12 cellular contexts compared by ENCODE assay signal in the genomic region with DNA sequence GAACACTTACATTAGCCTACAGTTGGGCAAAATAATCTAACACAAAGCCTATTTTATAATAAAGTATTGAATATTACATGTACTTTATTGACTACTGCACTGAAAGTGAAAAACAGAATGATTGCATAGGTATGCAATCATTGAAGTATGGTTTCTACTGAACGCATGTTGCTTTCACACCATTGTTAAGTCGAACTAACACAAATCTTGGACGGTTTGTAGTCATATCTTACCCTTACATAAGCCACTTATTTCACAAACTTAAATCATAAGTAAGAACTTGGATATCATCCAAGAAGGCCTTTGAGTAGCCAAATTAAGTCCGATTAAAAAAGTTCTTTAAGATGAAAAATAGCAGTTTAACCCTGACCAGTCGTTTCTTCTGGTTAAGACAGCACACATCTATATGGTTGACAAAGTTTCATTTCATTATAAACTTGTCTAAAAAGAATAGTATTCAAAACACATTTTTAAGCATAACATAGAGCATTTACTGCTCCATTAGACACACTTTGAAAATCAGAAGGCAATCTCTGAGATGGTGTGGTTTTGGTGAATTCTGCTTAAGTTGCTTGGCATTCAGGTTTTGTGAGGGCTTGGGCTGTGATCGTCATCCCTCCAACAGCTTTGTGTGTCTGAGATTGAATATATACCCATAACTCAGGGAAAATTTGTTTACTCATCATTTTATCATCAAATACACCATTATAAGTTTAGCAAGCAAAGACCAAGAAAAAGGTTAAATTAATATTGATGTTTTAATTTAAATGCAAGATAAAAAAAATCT.
DNase-seq lines count a peak whose midpoint lies in the region; FAIRE-seq and TF ChIP-seq lines count a peak whose summit lies in the region.
"Had no signal": no experiment of that assay in that cellular context is flagged by ENCODE, and none has a peak within 500 bp of the region (broad histone marks: within the 10 kb centered on the region; RNA-seq: fewer than 3 reads in every experiment).

No MANE protein-coding gene starts in this region.

- peak overlapping the region; percentile 84 for H3K27ac ChIP-seq in A673 (ENCODE audit: low read depth, low read length, poor library complexity, severe bottlenecking)

- H3K36me3 ChIP-seq in A673 (ENCODE audit: insufficient read depth, low read length, poor library complexity, severe bottlenecking), result no peaks in the 10 kb centered on the region
- no peaks in the 10 kb centered on the region for H3K36me3 ChIP-seq in adipocyte (ENCODE audit: control insufficient read depth, insufficient read depth, low read length, severe bottlenecking)
- H3K36me3 ChIP-seq: MG63 had no signal

- H3K27me3 ChIP-seq in A673 (replicated peaks; ENCODE audit: insufficient read depth, low read depth, low read length, poor library complexity) (no peaks in the 10 kb centered on the region), adipocyte (replicated peaks; ENCODE audit: control insufficient read depth, insufficient read depth, low read length) (no peaks in the 10 kb centered on the region)
- H3K27me3 ChIP-seq: MG63 had no signal

- H3K9me3 ChIP-seq in A673 (ENCODE audit: low read depth, low read length, poor library complexity, severe bottlenecking) (no peaks in the 10 kb centered on the region), adipocyte (ENCODE audit: control insufficient read depth, low read length) (no peaks in the 10 kb centered on the region)
- H3K9me3 ChIP-seq: MG63 had no signal

- DNase-seq in A673 (ENCODE audit: low spot score) (peak; percentile 50), H54 (ENCODE audit: insufficient read length, low spot score) (no peak), adipocyte (ENCODE audit: low read depth) (peak; percentile 46), fibroblast of villous mesenchyme (ENCODE audit: low read depth) (peak; percentile 62), EL (no peak), OCI-M2 (lab: John Stamatoyannopoulos, UW; ENCODE audit: unreplicated experiment) (no peak), NCI-H1694 treated with DMSO at 0.1 percent for 48 hours (lab: John Stamatoyannopoulos, UW) (no peak), NCI-H82 treated with DMSO at 0.1 percent for 48 hours (lab: John Stamatoyannopoulos, UW; ENCODE audit: unreplicated experiment) (no peak)
- DNase-seq: activated CD8-positive, alpha-beta memory T cell treated with anti-CD3 and anti-CD28 coated beads, Interleukin-2, amount 50 U/mL, for 4 hours; NCI-H2227 treated with DMSO at 0.1 percent for 48 hours; stimulated activated naive B cell treated with anti-CD40 and anti-IgM and Interleukin-4, amounts not matched to agents 10 μg/mL and 1 μg/mL and 100 μg/mL, for 72 hours had no signal

- POLR2A ChIA-PET in A673 (lab: Charles Lee; ENCODE audit: low non-redundant PET), result no interaction called here

- TF ChIP-seq CTCF in A673 (conservative IDR thresholded peaks at IDR 0.05; ENCODE audit: low read depth, low read length), result no peak
- no peak for TF ChIP-seq CTCF in fibroblast of villous mesenchyme (IDR thresholded peaks at IDR 0.05; ENCODE audit: insufficient read depth, low read depth, low read length)

- TSS peak; percentile 37 for BruUV-seq in A673 (replicated peaks; lab: Mats Ljungman, UMichigan)

- peaks cover 70% of the 10 kb centered on the region for H3K4me1 ChIP-seq in A673 (ENCODE audit: insufficient read depth, low read length, poor library complexity, severe bottlenecking)
- peaks cover 48% of the 10 kb centered on the region for H3K4me1 ChIP-seq in adipocyte (ENCODE audit: control insufficient read depth, insufficient read depth, low read length)

- intact Hi-C loops in A673 (cut with micrococcal nuclease; ENCODE audit: unreplicated experiment), result no loop called here

- CTCF ChIA-PET in A673 (lab: Charles Lee), result no interaction called here

- peak; percentile 33 for FAIRE-seq in H54 (lab: Jason Lieb, UNC)

- H3K4me3 ChIP-seq in A673 (ENCODE audit: low read depth, low read length, poor library complexity, severe bottlenecking) (peak overlapping the region; percentile 11), adipocyte (ENCODE audit: low read length) (peak overlapping the region; percentile 62), fibroblast of villous mesenchyme (ENCODE audit: low read depth, low read length) (no peak overlapping the region)

- H3K9ac ChIP-seq in adipocyte (ENCODE audit: low read length), result peak overlapping the region; percentile 9

- TF ChIP-seq POLR2A in H54 (IDR thresholded peaks at IDR 0.05; ENCODE audit: low read depth, low read length), result no peak

Comparison
In these comparisons a context has a peak if more than half of its experiments do, and no peak if none do; other contexts are left out.
1. DNase-seq: peak in A673 (single experiment), adipocyte (single experiment) and fibroblast of villous mesenchyme (single experiment); none in H54 (single experiment), EL (single experiment), OCI-M2 (single experiment), NCI-H1694 treated with DMSO at 0.1 percent for 48 hours (single experiment) and NCI-H82 treated with DMSO at 0.1 percent for 48 hours (single experiment).